Comparison of ENCODE assay signal across 9 cellular contexts in the genomic region with DNA sequence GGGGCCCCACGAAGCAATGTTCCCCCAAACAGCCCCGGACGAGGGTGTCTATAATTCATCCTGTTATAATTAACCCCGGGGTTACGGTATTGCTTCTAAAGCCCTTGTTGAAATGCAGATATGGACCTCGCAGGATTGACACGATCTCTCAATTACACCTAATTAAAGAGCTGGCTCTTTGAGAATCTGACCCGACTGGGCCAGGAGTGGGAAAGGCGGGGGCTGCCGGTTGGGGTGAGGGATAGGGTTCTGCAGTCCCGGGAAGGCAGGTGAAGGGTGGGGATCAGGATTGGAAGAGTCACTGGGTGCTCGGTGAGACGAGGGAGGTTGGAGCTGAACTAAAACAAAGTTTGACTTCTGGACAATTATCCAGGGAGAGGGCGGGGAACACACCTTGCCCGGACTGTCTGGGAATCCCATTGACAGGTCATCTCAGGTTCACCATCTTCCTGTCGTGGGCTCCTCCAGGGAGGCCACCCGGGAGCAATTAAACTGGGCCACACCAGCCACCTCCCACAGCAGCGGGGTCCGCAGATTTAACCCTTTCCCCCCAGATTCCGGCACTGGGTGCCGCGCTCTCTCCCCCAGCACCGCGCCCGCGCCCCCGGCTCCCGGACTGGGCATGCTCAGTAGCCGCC. TPM values are rescaled to one million over a fixed set of nuclear protein-coding genes. Genes with fewer than 3 reads are reported as not detected.
A peak's percentile ranks its signal among the peaks of the same experiment; 100 is the strongest.
DNase-seq lines count a peak whose midpoint lies in the region; FAIRE-seq and TF ChIP-seq lines count a peak whose summit lies in the region.
"Had no signal": no experiment of that assay in that cellular context is flagged by ENCODE, and none has a peak within 500 bp of the region (broad histone marks: within the 10 kb centered on the region; RNA-seq: fewer than 3 reads in every experiment).

No MANE protein-coding gene starts in this region.

- TF ChIP-seq CTCF in GM06990 (IDR thresholded peaks at IDR 0.05; ENCODE audit: insufficient read depth, low read length, poor library complexity, severe bottlenecking) (no peak), chondrocyte (IDR thresholded peaks at IDR 0.05) (no peak)

- CTCF ChIA-PET in HEK293T (lab: Yijun Ruan, JAX): interaction anchor here (0.5 to 1.4 kb wide), 5 partner anchors 9 to 1516 kb away, joined by 3 to 5 read pairs (median 3); no protein-coding TSS in a partner anchor

- H3K9me3 Mint-ChIP-seq in chondrocyte (ENCODE audit: low read depth): peaks cover 4% of the 10 kb centered on the region

- H3K27ac Mint-ChIP-seq in chondrocyte (ENCODE audit: unreplicated experiment): no peak overlapping the region

- H3K4me1 Mint-ChIP-seq in chondrocyte (ENCODE audit: low read depth): peaks cover 15% of the 10 kb centered on the region

- peak overlapping the region; percentile 68 for H3K4me3 ChIP-seq in GM06990 (replicated peaks; ENCODE audit: low read depth, low read length)
- H3K4me3 ChIP-seq in Jurkat, Clone E6-1 (ENCODE audit: low read length): peak overlapping the region; percentile 38
- H3K4me3 ChIP-seq in mucosa of rectum (ENCODE audit: low read length in 2 of 2): peak overlapping the region; percentile 45 to 53

- H3K4me3 Mint-ChIP-seq in chondrocyte (ENCODE audit: unreplicated experiment): peak overlapping the region; percentile 80

- FAIRE-seq in GM19239 (lab: Jason Lieb, UNC): no peak

- H3K36me3 ChIP-seq in GM06990 (ENCODE audit: control insufficient read depth, insufficient read depth, low read length) (no peaks in the 10 kb centered on the region), mucosa of rectum (ENCODE audit: control insufficient read depth in 2 of 2, insufficient read depth in 2 of 2, low read length in 2 of 2) (no peaks in the 10 kb centered on the region)
- H3K36me3 ChIP-seq: neutrophil had no signal

- no peak overlapping the region for H3K9ac ChIP-seq in mucosa of rectum (ENCODE audit: low read depth in 1 of 2, low read length in 2 of 2)

- H3K36me3 Mint-ChIP-seq in chondrocyte (ENCODE audit: low read depth): peaks cover 3% of the 10 kb centered on the region

- DNase-seq in GM06990 (ENCODE audit: extremely low read depth, insufficient read length) (no peak), chondrocyte (ENCODE audit: low spot score) (no peak), MV-4-11 (lab: John Stamatoyannopoulos, UW) (no peak), NCI-H345 (lab: John Stamatoyannopoulos, UW) (no peak), GM19239 (ENCODE audit: insufficient read length, low spot score) (no peak), HEK293T (ENCODE audit: extremely low spot score) (no peak)
- no peak for DNase-seq in Jurkat, Clone E6-1 (ENCODE audit: low read depth, low spot score)

- H3K9me3 ChIP-seq in mucosa of rectum (ENCODE audit: control insufficient read depth in 2 of 2, low read length in 2 of 2): no peaks in the 10 kb centered on the region
- H3K9me3 ChIP-seq: neutrophil had no signal

- H3K27me3 Mint-ChIP-seq in chondrocyte (ENCODE audit: low read depth): peaks cover 78% of the 10 kb centered on the region

- H3K27me3 ChIP-seq in GM06990 (replicated peaks; ENCODE audit: control insufficient read depth, insufficient read depth, low read length): peaks cover 4% of the 10 kb centered on the region
- peaks cover 40 to 42% of the 10 kb centered on the region in 2 donors for H3K27me3 ChIP-seq in mucosa of rectum (ENCODE audit: control insufficient read depth in 2 of 2, insufficient read depth in 2 of 2, low read length in 2 of 2)

- peaks cover 0 to 7% of the 10 kb centered on the region in 2 donors for H3K4me1 ChIP-seq in mucosa of rectum (ENCODE audit: control insufficient read depth in 2 of 2, insufficient read depth in 2 of 2, low read length in 2 of 2)

- no peak overlapping the region for H3K27ac ChIP-seq in mucosa of rectum (ENCODE audit: low read depth in 2 of 2, low read length in 2 of 2)
- H3K27ac ChIP-seq: neutrophil had no signal

- POLR2A ChIA-PET in HEK293T (lab: Yijun Ruan, JAX): no interaction called here

TF ChIP-seq in HEK293T, 16 proteins besides CTCF, POLR2A, EP300 and RAD21:
- TF ChIP-seq ARNT (IDR thresholded peaks at IDR 0.05) (no peak), ELF4 (IDR thresholded peaks at IDR 0.05) (no peak), L3MBTL2 (conservative IDR thresholded peaks at IDR 0.05) (no peak), FOXM1 (IDR thresholded peaks at IDR 0.05; ENCODE audit: borderline replicate concordance) (no peak), HDGF (IDR thresholded peaks at IDR 0.05; ENCODE audit: borderline replicate concordance) (no peak), LEF1 (IDR thresholded peaks at IDR 0.05; ENCODE audit: borderline replicate concordance) (no peak), SP1 (IDR thresholded peaks at IDR 0.05) (no peak), TARDBP (IDR thresholded peaks at IDR 0.05) (no peak), ZNF384 (IDR thresholded peaks at IDR 0.05) (no peak)

RNA-seq across cellular contexts. Expression of gene ELMOD1, which starts 0.4 kb away (rescaled TPM):
- polyA plus RNA-seq in Jurkat, Clone E6-1 (2012; ENCODE audit: insufficient read depth, insufficient read length): 0.64 TPM
- 0.15 TPM in 1 of 3 replicates, not detected in the others for total RNA-seq in chondrocyte

RNA-seq across cellular contexts. Expression of gene ALKBH8, which starts 25.0 kb away (rescaled TPM):
- polyA plus RNA-seq in Jurkat, Clone E6-1 (2012; ENCODE audit: insufficient read depth, insufficient read length): 9.1 TPM
- 5.8 to 9.2 TPM (median 6.2 TPM) in 3 replicates for total RNA-seq in chondrocyte
